ENCODE assay signal across 18 cellular contexts in the genomic region with DNA sequence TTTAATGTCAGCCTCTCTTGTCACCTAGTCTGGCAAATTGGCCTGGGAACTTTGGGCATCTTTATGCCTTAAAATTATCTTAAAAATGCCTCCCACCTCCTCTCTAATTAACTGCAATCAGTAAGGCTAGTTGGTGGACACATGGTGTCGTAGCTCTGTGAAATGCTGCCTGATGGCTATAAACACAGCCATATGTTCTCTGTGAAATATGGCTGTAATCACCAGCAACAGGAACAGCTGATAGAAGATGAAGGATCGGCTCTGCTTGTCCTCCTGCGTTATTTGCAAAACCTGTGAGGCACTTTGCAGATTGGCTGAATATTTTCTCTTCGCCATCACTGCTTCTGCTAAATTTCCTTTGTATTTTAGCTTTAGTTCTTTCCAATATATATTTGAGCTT.
DNase-seq lines count a peak whose midpoint lies in the region; ATAC-seq and TF ChIP-seq lines count a peak whose summit lies in the region.
"Had no signal": no experiment of that assay in that cellular context is flagged by ENCODE, and none has a peak within 500 bp of the region (broad histone marks: within the 10 kb centered on the region; RNA-seq: fewer than 3 reads in every experiment).

No MANE protein-coding gene starts in this region.

- no peaks in the 10 kb centered on the region for H3K36me3 Mint-ChIP-seq in GM23338 (ENCODE audit: low read depth)
- no peaks in the 10 kb centered on the region for H3K36me3 Mint-ChIP-seq in brain
- no peaks in the 10 kb centered on the region for H3K36me3 Mint-ChIP-seq in endodermal cell (ENCODE audit: low read depth)
- H3K36me3 Mint-ChIP-seq in CD4-positive, alpha-beta T cell (ENCODE audit: low read depth) = no peaks in the 10 kb centered on the region

- no peak overlapping the region for H3K23ac ChIP-seq in mesendoderm (ENCODE audit: low read length)

- H3K36me3 ChIP-seq in GM23338 (ENCODE audit: insufficient read depth) (no peaks in the 10 kb centered on the region), mesendoderm (ENCODE audit: control insufficient read depth, insufficient read depth, low read length) (no peaks in the 10 kb centered on the region), endodermal cell (ENCODE audit: control insufficient read depth, insufficient read depth, low read length) (no peaks in the 10 kb centered on the region), uterus (no peaks in the 10 kb centered on the region)
- H3K36me3 ChIP-seq: Peyer's patch had no signal

- DNase-seq in GM23338 (ENCODE audit: low spot score) = no peak
- peak; percentile 81 for DNase-seq in NCI-H69 (lab: John Stamatoyannopoulos, UW)
- peak; percentile 6 for DNase-seq in mesendoderm
- no peak for DNase-seq in endodermal cell
- DNase-seq in uterus = no peak
- no peak for DNase-seq in CD4-positive, alpha-beta T cell
- DNase-seq: EL, HCEC 1CT, KG1, NCI-H1092 treated with DMSO at 0.1 percent for 48 hours, NCI-H1436 treated with DMSO at 0.1 percent for 48 hours, NCI-H2081, NCI-H446 treated with DMSO at 0.1 percent for 48 hours, NCI-H748 treated with DMSO at 0.1 percent for 48 hours, Peyer's patch had no signal

- H4K20me1 ChIP-seq in GM23338 (replicated peaks; ENCODE audit: insufficient read depth) = no peaks in the 10 kb centered on the region

- H3K4me2 ChIP-seq in GM23338 = no peak overlapping the region
- H3K4me2 ChIP-seq in mesendoderm (ENCODE audit: low read length) = no peak overlapping the region

- no peaks in the 10 kb centered on the region for H3K79me2 ChIP-seq in GM23338 (replicated peaks; ENCODE audit: insufficient read depth)
- H3K79me2 ChIP-seq in mesendoderm (ENCODE audit: control insufficient read depth, insufficient read depth, low read length) = no peaks in the 10 kb centered on the region

- H3K27me3 Mint-ChIP-seq in GM23338 (ENCODE audit: insufficient read depth, low read depth, poor library complexity) (no peaks in the 10 kb centered on the region), brain (no peaks in the 10 kb centered on the region), endodermal cell (ENCODE audit: insufficient read depth) (peaks cover 11% of the 10 kb centered on the region)
- no peaks in the 10 kb centered on the region for H3K27me3 Mint-ChIP-seq in CD4-positive, alpha-beta T cell

- H3K4ac ChIP-seq in mesendoderm (ENCODE audit: low read depth, low read length) = no peak overlapping the region

- H3K4me1 ChIP-seq in GM23338 (ENCODE audit: insufficient read depth) (no peaks in the 10 kb centered on the region), mesendoderm (ENCODE audit: control insufficient read depth, low read depth, low read length) (no peaks in the 10 kb centered on the region), endodermal cell (ENCODE audit: control insufficient read depth, insufficient read depth, low read length) (no peaks in the 10 kb centered on the region), uterus (no peaks in the 10 kb centered on the region)
- H3K4me1 ChIP-seq: Peyer's patch had no signal

- H3K9me3 Mint-ChIP-seq in GM23338 = no peaks in the 10 kb centered on the region
- H3K9me3 Mint-ChIP-seq in brain = peaks cover 0 to 3% (median 0%) of the 10 kb centered on the region in 5 experiments
- no peaks in the 10 kb centered on the region for H3K9me3 Mint-ChIP-seq in endodermal cell
- H3K9me3 Mint-ChIP-seq in CD4-positive, alpha-beta T cell = peaks cover 3% of the 10 kb centered on the region

- peaks cover 4% of the 10 kb centered on the region; the same call in 1 of the 2 replicates for H3K9me2 ChIP-seq in GM23338 (ENCODE audit: insufficient read depth)

- peak overlapping the region; percentile 83; the same call in 1 of the 2 replicates for H2AFZ ChIP-seq in GM23338

- no peak overlapping the region for H3K18ac ChIP-seq in mesendoderm (ENCODE audit: low read length)

- no peak overlapping the region for H4K8ac ChIP-seq in mesendoderm (ENCODE audit: low read depth, low read length)

- CTCF ChIA-PET in CD4-positive, alpha-beta T cell (lab: Charles Lee) = no interaction called here

- H3K79me1 ChIP-seq in mesendoderm (ENCODE audit: low read length) = no peaks in the 10 kb centered on the region

- H3K27ac ChIP-seq in GM23338 (ENCODE audit: low read depth) (no peak overlapping the region), mesendoderm (ENCODE audit: low read depth, low read length) (no peak overlapping the region), endodermal cell (ENCODE audit: low read depth, low read length) (no peak overlapping the region), uterus (no peak overlapping the region)
- H3K27ac ChIP-seq in CD4-positive, alpha-beta T cell (ENCODE audit: low read depth, low read length) = no peak overlapping the region
- H3K27ac ChIP-seq: C4-2B, Peyer's patch had no signal

- no peak overlapping the region for H2BK5ac ChIP-seq in mesendoderm (ENCODE audit: low read length)

- H3K9ac ChIP-seq in mesendoderm (ENCODE audit: low read length) (no peak overlapping the region), endodermal cell (ENCODE audit: extremely low read depth, low read length, poor library complexity, severe bottlenecking) (no peak overlapping the region)

- H3K9me3 ChIP-seq in endodermal cell (ENCODE audit: control insufficient read depth, low read length) (no peaks in the 10 kb centered on the region), uterus (no peaks in the 10 kb centered on the region)
- no peaks in the 10 kb centered on the region for H3K9me3 ChIP-seq in CD4-positive, alpha-beta T cell (ENCODE audit: control insufficient read depth, low read length)
- H3K9me3 ChIP-seq: Peyer's patch had no signal

- ATAC-seq in GM23338 (no peak), GM21367 (IDR thresholded peaks at IDR 0.05; ENCODE audit: unreplicated experiment) (no peak)
- no peak for ATAC-seq in CD4-positive, alpha-beta T cell (ENCODE audit: poor library complexity)

- TF ChIP-seq POLR2A in uterus (IDR thresholded peaks at IDR 0.05) = no peak

- no CpG with 5 or more reads among the region's 4 CpGs for WGBS in mesendoderm (ENCODE audit: extremely low coverage, insufficient coverage, low lambda C conversion rate)
- WGBS in endodermal cell (ENCODE audit: insufficient coverage in 1 of 2, insufficient read length in 1 of 2), 2 experiments = 90 to 94% methylated on average over 3 to 4 of the region's 4 CpGs

- H2BK120ac ChIP-seq in mesendoderm (ENCODE audit: low read depth, low read length) = no peak overlapping the region

- H3K27ac Mint-ChIP-seq in GM23338 = no peak overlapping the region
- peak overlapping the region in 4 of 5 experiments; percentile 9 to 43 (median 26) for H3K27ac Mint-ChIP-seq in brain
- no peak overlapping the region for H3K27ac Mint-ChIP-seq in endodermal cell
- no peak overlapping the region for H3K27ac Mint-ChIP-seq in CD4-positive, alpha-beta T cell

- no peak overlapping the region for H3K4me3 ChIP-seq in GM23338
- H3K4me3 ChIP-seq in mesendoderm (ENCODE audit: low read length) = no peak overlapping the region
- no peak overlapping the region for H3K4me3 ChIP-seq in endodermal cell (ENCODE audit: low read length)
- no peak overlapping the region for H3K4me3 ChIP-seq in uterus
- H3K4me3 ChIP-seq: Peyer's patch had no signal

- H3K27me3 ChIP-seq in GM23338 (ENCODE audit: insufficient read depth) (no peaks in the 10 kb centered on the region), mesendoderm (ENCODE audit: insufficient read depth, low read length, poor library complexity) (no peaks in the 10 kb centered on the region), endodermal cell (ENCODE audit: control insufficient read depth, insufficient read depth, low read length, poor library complexity, severe bottlenecking) (peaks cover 18% of the 10 kb centered on the region), uterus (no peaks in the 10 kb centered on the region)
- no peaks in the 10 kb centered on the region for H3K27me3 ChIP-seq in CD4-positive, alpha-beta T cell (ENCODE audit: control insufficient read depth, insufficient read depth, low read length)
- H3K27me3 ChIP-seq: Peyer's patch had no signal

- H3K4me3 Mint-ChIP-seq in GM23338 (no peak overlapping the region), brain (peak overlapping the region in 1 of 5 experiments; percentile 17), endodermal cell (no peak overlapping the region)
- H3K4me3 Mint-ChIP-seq in CD4-positive, alpha-beta T cell = no peak overlapping the region

- POLR2A ChIA-PET in CD4-positive, alpha-beta T cell (lab: Charles Lee) = no interaction called here

- H3K56ac ChIP-seq in mesendoderm (ENCODE audit: low read length) = no peak overlapping the region

- no peak overlapping the region for H4K5ac ChIP-seq in mesendoderm (ENCODE audit: low read length)

- H3K4me1 Mint-ChIP-seq in GM23338 (peaks cover 5% of the 10 kb centered on the region; the same call in 2 of the 3 replicates), brain (peaks cover 26% of the 10 kb centered on the region), endodermal cell (peaks cover 2% of the 10 kb centered on the region)
- H3K4me1 Mint-ChIP-seq in CD4-positive, alpha-beta T cell (ENCODE audit: low read depth) = no peaks in the 10 kb centered on the region

- no peak overlapping the region for H2AK5ac ChIP-seq in mesendoderm (ENCODE audit: low read length)

- intact Hi-C loops in uterus (cut with DNase I; ENCODE audit: low total_unique reads) = no loop called here
- intact Hi-C loops in CD4-positive, alpha-beta T cell (cut with DNase I, micrococcal nuclease) = loop anchor here in 1 of 2 experiments (10.0 kb wide), 1 partner anchor 61 kb away; no protein-coding TSS in a partner anchor

- no peaks in the 10 kb centered on the region for H3F3A ChIP-seq in GM23338 (replicated peaks; ENCODE audit: low read depth)

- TF ChIP-seq CTCF in GM23338 (conservative IDR thresholded peaks at IDR 0.05; ENCODE audit: low read depth in 2 of 2) (no peak), brain (conservative IDR thresholded peaks at IDR 0.05) (no peak), endodermal cell (conservative IDR thresholded peaks at IDR 0.05) (no peak), uterus (IDR thresholded peaks at IDR 0.05) (no peak)
- no peak for TF ChIP-seq CTCF in CD4-positive, alpha-beta T cell (IDR thresholded peaks at IDR 0.05)

- no peak overlapping the region for H2BK15ac ChIP-seq in mesendoderm (replicated peaks; ENCODE audit: low read depth)

TF ChIP-seq in GM23338, 12 proteins besides CTCF, POLR2A, EP300 and RAD21 (continues in another document):
- no peak for TF ChIP-seq JUNB (IDR thresholded peaks at IDR 0.05; ENCODE audit: unreplicated experiment)
- no peak for TF ChIP-seq POLR2AphosphoS5 (IDR thresholded peaks at IDR 0.05; ENCODE audit: low read depth)
- TF ChIP-seq ZNF331 (CRISPR knock-in tag; IDR thresholded peaks at IDR 0.05; ENCODE audit: low read depth) = no peak

Comparison
In these comparisons a context has a peak if more than half of its experiments do, and no peak if none do; other contexts are left out.
1. DNase-seq: peak in NCI-H69 (single experiment) and mesendoderm (single experiment); none in GM23338 (single experiment), endodermal cell (single experiment), uterus (0 of 2) and CD4-positive, alpha-beta T cell (0 of 10).
2. H3K27ac Mint-ChIP-seq: peak in brain (4 of 5); none in GM23338 (single experiment), endodermal cell (single experiment) and CD4-positive, alpha-beta T cell (single experiment).